Comparison of ENCODE assay signal across 8 cellular contexts in the genomic region with DNA sequence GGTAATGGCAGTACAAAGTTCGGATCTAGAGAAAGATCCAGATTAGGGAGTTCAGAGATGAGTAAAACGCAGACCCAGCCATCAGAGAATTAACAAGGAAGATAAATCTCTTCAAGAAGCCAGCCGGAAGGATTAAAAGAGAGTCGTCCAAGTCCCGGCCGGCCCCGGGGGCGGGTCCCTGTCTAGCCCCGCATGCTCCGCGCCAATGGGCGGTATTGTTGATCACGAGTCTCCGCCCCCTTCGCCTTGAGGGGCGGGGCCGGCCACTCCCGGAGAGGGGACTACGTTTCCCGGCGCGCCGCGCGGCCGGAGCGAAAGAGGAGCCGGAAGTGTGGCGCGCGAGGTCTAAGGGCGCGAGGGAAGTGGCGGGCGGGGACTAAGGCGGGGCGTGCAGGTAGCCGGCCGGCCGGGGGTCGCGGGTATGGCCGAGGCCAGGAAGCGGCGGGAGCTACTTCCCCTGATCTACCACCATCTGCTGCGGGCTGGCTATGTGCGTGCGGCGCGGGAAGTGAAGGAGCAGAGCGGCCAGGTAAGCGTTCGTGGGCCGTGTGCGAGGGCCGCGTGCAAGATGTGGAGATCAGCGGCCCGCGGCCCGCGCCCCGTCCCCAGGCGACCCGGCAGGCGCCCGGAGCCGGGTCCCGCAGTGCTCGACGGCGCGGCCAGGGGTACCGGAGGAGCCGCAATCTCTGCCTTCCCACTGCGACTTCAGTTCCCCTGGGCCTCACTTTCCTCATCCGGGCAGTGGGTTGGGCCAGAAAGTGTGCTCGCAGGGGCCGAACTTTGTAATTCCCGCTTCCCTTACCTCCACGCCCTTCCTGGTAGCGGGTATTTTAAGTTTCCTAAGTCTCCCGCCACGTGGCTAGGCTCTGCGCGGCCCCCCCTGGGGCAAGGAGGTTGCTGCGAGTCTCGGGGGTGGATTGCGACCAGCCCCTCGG. TPM values are rescaled to one million over a fixed set of nuclear protein-coding genes. Genes with fewer than 3 reads are reported as not detected.
DNase-seq lines count a peak whose midpoint lies in the region; ATAC-seq and TF ChIP-seq lines count a peak whose summit lies in the region.

TCOF1 (plus strand) TSS at position 372 of the 935 bp plus-strand sequence; CDS start at position 422, 50 bp downstream.

- peaks cover 0 to 6% (median 3%) of the 10 kb centered on the region in 3 donors for H3K27me3 Mint-ChIP-seq in CD14-positive monocyte (ENCODE audit: low read depth in 3 of 3)

- peak within 1 kb of the TSS in 2 of 3 donors; percentile 31 to 49 for H3K27ac ChIP-seq in right lobe of liver

- WGBS in right lobe of liver (ENCODE audit: insufficient coverage, low coverage, low lambda C conversion rate, missing lambda C conversion rate): 0% methylated on average over 28 of the region's 90 CpGs

- H3K4me3 ChIP-seq in right lobe of liver: peak within 1 kb of the TSS; percentile 79 to 99 (median 95)

- H3K4me1 Mint-ChIP-seq in CD14-positive monocyte: peaks cover 36% of the 10 kb centered on the region

- H3K36me3 Mint-ChIP-seq in CD14-positive monocyte: peaks cover 24 to 29% of the 10 kb centered on the region in 2 donors

- H3K4me1 ChIP-seq in right lobe of liver: peaks cover 0 to 18% (median 2%) of the 10 kb centered on the region in 4 donors

- ATAC-seq in GM19397 (IDR thresholded peaks at IDR 0.05; ENCODE audit: unreplicated experiment): peak; percentile 93
- peak; percentile 95 for ATAC-seq in HG03571 (IDR thresholded peaks at IDR 0.05; ENCODE audit: unreplicated experiment)
- ATAC-seq in right lobe of liver: peak; percentile 98 to 99 (median 98)

- H3K27me3 ChIP-seq in right lobe of liver: no peaks in the 10 kb centered on the region

- H3K9me3 Mint-ChIP-seq in CD14-positive monocyte: no peaks in the 10 kb centered on the region

- H3K27ac Mint-ChIP-seq in CD14-positive monocyte: peak within 1 kb of the TSS; percentile 61 to 87 (median 75)

- DNase-seq in CD14-positive monocyte (ENCODE audit: low spot score) (peak; percentile 90), NCI-H82 (lab: John Stamatoyannopoulos, UW) (peak; percentile 99), dermis microvascular lymphatic vessel endothelial cell (ENCODE audit: low read depth in 2 of 2) (peak; percentile 66 to 93), right lobe of liver (peak; percentile 98 to 99 (median 98))
- DNase-seq in activated CD4-positive, alpha-beta T cell treated with anti-CD3 and anti-CD28 coated beads, Interleukin-2, amount 50 U/mL, for 48 hours: peak; percentile 97 to 98
- peak; percentile 96 for DNase-seq in stimulated activated CD4-positive, alpha-beta T cell treated with anti-CD3 and anti-CD28 coated beads, Interleukin-4, amount 100 ng/mL, for 4 hours

- H3K36me3 ChIP-seq in right lobe of liver: peaks cover 0 to 13% (median 6%) of the 10 kb centered on the region in 4 donors

- H3K9me3 ChIP-seq in right lobe of liver: no peaks in the 10 kb centered on the region

- no peak for TF ChIP-seq CTCF in CD14-positive monocyte (IDR thresholded peaks at IDR 0.05)
- TF ChIP-seq CTCF in right lobe of liver (IDR thresholded peaks at IDR 0.05): no peak

- H3K4me3 Mint-ChIP-seq in CD14-positive monocyte: peak within 1 kb of the TSS; percentile 78 to 88

- intact Hi-C loops in CD14-positive monocyte (cut with micrococcal nuclease): no loop called here
- intact Hi-C loops in right lobe of liver (cut with DNase I): loop anchor here in 1 of 2 donors (10.0 kb wide), 1 partner anchor 103 kb away; no protein-coding TSS in a partner anchor

- TF ChIP-seq POLR2A in right lobe of liver (IDR thresholded peaks at IDR 0.05): peak; percentile 38

RNA-seq across cellular contexts. Expression of gene TCOF1, which starts in this region (rescaled TPM):
- 1 to 10 TPM; 1.4 to 2.3 TPM for polyA plus RNA-seq in CD14-positive monocyte
- 9.6 and 11.3 TPM in 2 replicates for total RNA-seq in dermis microvascular lymphatic vessel endothelial cell
- 10 to 100 TPM in 2 of 6 experiments, 1 to 10 TPM in 4; 6.7 to 12.0 (median 8.9) TPM for total RNA-seq in right lobe of liver

Comparison
In these comparisons a context has a peak if more than half of its experiments do, and no peak if none do; other contexts are left out.
1. Peak in every context shown above with its lines: DNase-seq, ATAC-seq, H3K4me3 ChIP-seq and H3K27ac ChIP-seq.